Comparison of ENCODE assay signal across 26 cellular contexts in the genomic region with DNA sequence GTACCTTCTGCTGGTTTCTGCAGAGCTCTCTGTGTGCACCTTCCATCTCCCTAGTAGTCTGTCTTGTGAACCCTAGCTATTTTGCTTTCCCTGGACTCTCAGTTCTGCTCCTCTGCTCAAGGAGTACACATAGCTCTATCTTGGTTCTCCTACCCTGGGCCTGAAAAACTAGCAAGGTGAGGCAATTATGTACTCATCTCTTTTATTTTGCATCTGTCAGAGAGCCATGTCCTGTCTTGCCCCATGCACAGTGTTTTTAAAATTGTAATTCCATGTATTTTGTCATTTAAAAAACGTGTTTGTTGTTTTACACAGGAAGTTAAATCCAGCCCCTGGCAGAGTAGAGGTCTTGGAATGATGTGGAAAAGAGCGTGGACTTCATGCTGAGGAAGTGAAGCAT.
"Had no signal": no experiment of that assay in that cellular context is flagged by ENCODE, and none has a peak within 500 bp of the region (broad histone marks: within the 10 kb centered on the region; RNA-seq: fewer than 3 reads in every experiment).

No MANE protein-coding gene starts in this region.

- H3K36me3 ChIP-seq: esophagus squamous epithelium, gastrocnemius medialis, heart right ventricle, left lung, lower lobe of right lung had no signal

- H3K4me3 Mint-ChIP-seq: memory B cell had no signal

- H3K9me3 ChIP-seq: esophagus squamous epithelium, gastrocnemius medialis, left lung, lower lobe of right lung had no signal

- H3K4me3 ChIP-seq: coronary artery, dorsolateral prefrontal cortex, esophagus squamous epithelium, gastrocnemius medialis, heart right ventricle, left lung, lower lobe of right lung had no signal

- H3K4me1 ChIP-seq: esophagus squamous epithelium, gastrocnemius medialis, heart right ventricle, left lung, lower lobe of right lung had no signal

- H3K27ac ChIP-seq: coronary artery, dorsolateral prefrontal cortex, epithelial cell of prostate, esophagus squamous epithelium, gastrocnemius medialis, heart right ventricle, left lung, lower lobe of right lung had no signal

- H3K27ac Mint-ChIP-seq: memory B cell had no signal

- DNase-seq: dermis blood vessel endothelial cell; dorsolateral prefrontal cortex; effector CD4-positive, alpha-beta T cell; effector memory CD4-positive, alpha-beta T cell; erythroblast; esophagus squamous epithelium; foreskin melanocyte; gastrocnemius medialis; glutamatergic neuron; head of caudate nucleus; heart right ventricle; hippocampal formation; left cardiac atrium; left lung; left ventricle myocardium superior; lower lobe of right lung; mesendoderm; midbrain had no signal

- H3K27me3 ChIP-seq: dorsolateral prefrontal cortex, esophagus squamous epithelium, gastrocnemius medialis, heart right ventricle, left lung had no signal

- H3K27me3 Mint-ChIP-seq: memory B cell had no signal

- FAIRE-seq: colon, endothelial cell of umbilical vein, islet of Langerhans, keratinocyte had no signal

- ATAC-seq: esophagus mucosa, gastrocnemius medialis, heart right ventricle, left cardiac atrium, left lung, left ventricle myocardium superior, lower lobe of right lung had no signal
